8 cellular contexts compared by ENCODE assay signal in genomic region chr10:97025613-97026242, GRCh38.
DNase-seq lines count a peak whose midpoint lies in the region; ATAC-seq, FAIRE-seq and TF ChIP-seq lines count a peak whose summit lies in the region.

No MANE protein-coding gene starts in this region.

- no TSS peak for BruUV-seq in HepG2 (replicated peaks; lab: Mats Ljungman, UMichigan)

- H3K4me3 ChIP-seq in WERI-Rb-1 (ENCODE audit: low read depth, low read length) = no peak overlapping the region
- no peak overlapping the region for H3K4me3 ChIP-seq in colonic mucosa
- no peak overlapping the region for H3K4me3 ChIP-seq in HepG2 (replicated peaks in 1 of 3; ENCODE audit: insufficient read depth in 1 of 3, low read depth in 2 of 3, low read length in 3 of 3)

- H3K4me1 ChIP-seq in colonic mucosa (no peaks in the 10 kb centered on the region), HepG2 (ENCODE audit: insufficient read depth, low read length) (peaks cover 53% of the 10 kb centered on the region)

- no peaks in the 10 kb centered on the region for H3K9me3 ChIP-seq in WERI-Rb-1 (ENCODE audit: severe bottlenecking)
- H3K9me3 ChIP-seq in colonic mucosa = no peaks in the 10 kb centered on the region
- no peaks in the 10 kb centered on the region for H3K9me3 ChIP-seq in HepG2 (ENCODE audit: low read length)

- in situ Hi-C loops in HepG2 (cut with HindIII; ENCODE audit: extremely low pct_ligation_motif_present, low pct_unique_long_range_greater_than_20kb) = no loop called here

- no peaks in the 10 kb centered on the region for H4K20me1 ChIP-seq in HepG2 (ENCODE audit: insufficient read depth, low read length)

- TF ChIP-seq EP300 in HepG2 (IDR thresholded peaks at IDR 0.05; ENCODE audit: low read depth in 2 of 2, low read length in 2 of 2) = no peak
- no peak for TF ChIP-seq EP300 in HepG2 (CRISPR knock-in tag; IDR thresholded peaks at IDR 0.05; ENCODE audit: borderline replicate concordance)

- no peak overlapping the region for H3K9ac ChIP-seq in colonic mucosa (ENCODE audit: low read depth in 2 of 2, low read length in 2 of 2)
- H3K9ac ChIP-seq in HepG2 (ENCODE audit: insufficient read depth, low read depth, low read length) = no peak overlapping the region

- no peak overlapping the region for H2AFZ ChIP-seq in HepG2 (ENCODE audit: low read length)

- no peaks in the 10 kb centered on the region for H3K79me2 ChIP-seq in HepG2 (ENCODE audit: insufficient read depth, low read length)

- no peak overlapping the region for H3K4me2 ChIP-seq in HepG2 (ENCODE audit: low read depth, low read length)

- intact Hi-C loops in colonic mucosa (cut with DNase I) = loop anchor here (5.0 to 10.0 kb wide), 2 partner anchors 181 to 383 kb away; no protein-coding TSS in a partner anchor
- intact Hi-C loops in HepG2 (cut with micrococcal nuclease; ENCODE audit: unreplicated experiment) = loop anchor here (1.0 to 2.0 kb wide), 2 partner anchors 43 to 261 kb away; no protein-coding TSS in a partner anchor

- 55% methylated on average over 9 of the region's 9 CpGs for WGBS in HepG2 (ENCODE audit: low lambda C conversion rate)

- H3K36me3 ChIP-seq in WERI-Rb-1 = no peaks in the 10 kb centered on the region
- H3K36me3 ChIP-seq in colonic mucosa = no peaks in the 10 kb centered on the region
- H3K36me3 ChIP-seq in HepG2 (replicated peaks in 1 of 2; ENCODE audit: control insufficient read depth in 1 of 2, insufficient read depth in 2 of 2, low read length in 2 of 2) = no peaks in the 10 kb centered on the region

- 0 out of 2 replicates have a peak, but pooled peaks have one; percentile 8 for TF ChIP-seq RAD21 in HepG2 (CRISPR knock-in tag; IDR thresholded peaks at IDR 0.05)

- POLR2A ChIA-PET in HepG2 (lab: Yijun Ruan, JAX) = interaction anchor here (0.9 kb wide), 1 partner anchor 22 kb away, joined by 6 read pairs; no protein-coding TSS in a partner anchor

- peak; percentile 63 for FAIRE-seq in HepG2 (lab: Jason Lieb, UNC)

- TF ChIP-seq CTCF in WERI-Rb-1 (IDR thresholded peaks at IDR 0.05; ENCODE audit: low read depth, low read length) = peak; percentile 83
- TF ChIP-seq CTCF in colonic mucosa (IDR thresholded peaks at IDR 0.05) = peak; percentile 76
- TF ChIP-seq CTCF in HepG2 (CRISPR knock-in tag; IDR thresholded peaks at IDR 0.05) = peak; percentile 77

- no peak for TF ChIP-seq POLR2A in HepG2 (IDR thresholded peaks at IDR 0.05; ENCODE audit: insufficient read depth in 1 of 2, low read depth in 2 of 2, low read length in 2 of 2)

- DNase-seq in GF-D8 (lab: John Stamatoyannopoulos, UW) = peak; percentile 5
- DNase-seq in LHCN-M2 (ENCODE audit: low read depth) = peak; percentile 52
- peak; percentile 56 for DNase-seq in WERI-Rb-1
- peak; percentile 64 for DNase-seq in colonic mucosa
- peak; percentile 50 for DNase-seq in HepG2 (ENCODE audit: low spot score)
- peak; percentile 22 to 49 (median 38) for DNase-seq in stimulated activated CD4-positive, alpha-beta T cell treated with anti-CD3 and anti-CD28 coated beads, TNF-alpha, amount 100 ng/mL, for 48 hours (ENCODE audit: low read depth in 3 of 3)
- no peak for DNase-seq in NCI-H524 treated with DMSO at 0.1 percent for 48 hours (lab: John Stamatoyannopoulos, UW)

- no peak overlapping the region for H3K27ac ChIP-seq in WERI-Rb-1
- H3K27ac ChIP-seq in colonic mucosa = no peak overlapping the region
- H3K27ac ChIP-seq in HepG2 (ENCODE audit: extremely low read length, insufficient read depth, low read length) = no peak overlapping the region

- CTCF ChIA-PET in HepG2 (lab: Yijun Ruan, JAX; ENCODE audit: low intra/inter-chr PET ratio, low total read pairs) = interaction anchor here (1.0 kb wide), 1 partner anchor 115 kb away, joined by 3 read pairs; no protein-coding TSS in a partner anchor

- peak; percentile 75 for ATAC-seq in HepG2
- ATAC-seq in GM18870 (IDR thresholded peaks at IDR 0.05; ENCODE audit: unreplicated experiment) = no peak

- H3K27me3 ChIP-seq in WERI-Rb-1 (ENCODE audit: insufficient read depth, low read depth, severe bottlenecking) (no peaks in the 10 kb centered on the region), colonic mucosa (no peaks in the 10 kb centered on the region), HepG2 (ENCODE audit: control insufficient read depth in 1 of 2, insufficient read depth in 2 of 2, low read length in 2 of 2) (peaks cover 2 to 10% of the 10 kb centered on the region in 2 experiments; a peak in 3 of 5 replicates)

TF ChIP-seq in HepG2, 621 proteins besides CTCF, POLR2A, EP300 and RAD21 (continues in another document):
- TF ChIP-seq ZNF660 (CRISPR knock-in tag; IDR thresholded peaks at IDR 0.05; ENCODE audit: borderline replicate concordance, low read depth) (no peak), ATRX (CRISPR knock-in tag; IDR thresholded peaks at IDR 0.05; ENCODE audit: borderline replicate concordance) (no peak), RFX5 (IDR thresholded peaks at IDR 0.05; ENCODE audit: low read depth, low read length) (0 out of 2 replicates have a peak, but pooled peaks have one; percentile 17), SP5 (CRISPR knock-in tag; IDR thresholded peaks at IDR 0.05; ENCODE audit: borderline replicate concordance, low read depth) (no peak), ZNF646 (CRISPR knock-in tag; IDR thresholded peaks at IDR 0.05) (no peak), ZNF468 (CRISPR knock-in tag; IDR thresholded peaks at IDR 0.05) (no peak), ZNF792 (CRISPR knock-in tag; IDR thresholded peaks at IDR 0.05) (no peak), KAT8 (CRISPR knock-in tag; IDR thresholded peaks at IDR 0.05) (no peak), HIVEP1 (CRISPR knock-in tag; IDR thresholded peaks at IDR 0.05) (no peak), SMC3 (IDR thresholded peaks at IDR 0.05; ENCODE audit: low read length) (peak; percentile 51)
